In genomic region chr6:76418657-76419217, GRCh38 we compare ENCODE assay signal across 15 cellular contexts.
DNase-seq lines count a peak whose midpoint lies in the region; TF ChIP-seq lines count a peak whose summit lies in the region.
"Had no signal": no experiment of that assay in that cellular context is flagged by ENCODE, and none has a peak within 500 bp of the region (broad histone marks: within the 10 kb centered on the region; RNA-seq: fewer than 3 reads in every experiment).

No MANE protein-coding gene starts in this region.

- peaks cover 31% of the 10 kb centered on the region for H3K4me1 Mint-ChIP-seq in Calu3 (ENCODE audit: low read depth, unreplicated experiment)

- CTCF ChIA-PET in Calu3 (lab: Charles Lee): no interaction called here

- H3K9me3 Mint-ChIP-seq in Calu3 (ENCODE audit: low read depth, unreplicated experiment): no peaks in the 10 kb centered on the region

- intact Hi-C loops in Calu3 (cut with micrococcal nuclease; ENCODE audit: unreplicated experiment): no loop called here

- no peak for TF ChIP-seq CTCF in Calu3 (IDR thresholded peaks at IDR 0.05; ENCODE audit: unreplicated experiment)
- TF ChIP-seq CTCF in OCI-LY3 (IDR thresholded peaks at IDR 0.05; ENCODE audit: low read depth, low read length): no peak
- TF ChIP-seq CTCF in choroid plexus epithelial cell (conservative IDR thresholded peaks at IDR 0.05; ENCODE audit: low read depth, low read length): no peak

- H3K4me2 ChIP-seq in OCI-LY3 (ENCODE audit: low read length): no peak overlapping the region

- no TSS peak for BruUV-seq in Calu3 (replicated peaks; lab: Mats Ljungman, UMichigan)

- no peaks in the 10 kb centered on the region for H4K20me1 ChIP-seq in OCI-LY3 (ENCODE audit: insufficient read depth, low read length)

- peaks cover 14% of the 10 kb centered on the region for H3K4me1 ChIP-seq in OCI-LY3 (ENCODE audit: low read length)

- no peaks in the 10 kb centered on the region for H3K9me3 ChIP-seq in OCI-LY3 (ENCODE audit: insufficient read depth, low read length)
- H3K9me3 ChIP-seq: SJCRH30 had no signal

- H3K4me3 Mint-ChIP-seq in Calu3 (ENCODE audit: low read depth, unreplicated experiment): no peak overlapping the region
- H3K4me3 Mint-ChIP-seq: CD4-positive, alpha-beta T cell had no signal

- no peaks in the 10 kb centered on the region for H3K27me3 ChIP-seq in OCI-LY3 (ENCODE audit: low read depth, low read length)
- H3K27me3 ChIP-seq: SJCRH30 had no signal

- H2AFZ ChIP-seq in OCI-LY3 (ENCODE audit: low read depth, low read length): peak overlapping the region; percentile 7; the same call in 1 of the 2 replicates

- H3K27ac Mint-ChIP-seq in Calu3 (ENCODE audit: unreplicated experiment): no peak overlapping the region
- H3K27ac Mint-ChIP-seq: CD4-positive, alpha-beta T cell had no signal

- no peak overlapping the region for H3K27ac ChIP-seq in OCI-LY3 (ENCODE audit: low read length)
- H3K27ac ChIP-seq: RWPE1, SJCRH30 had no signal

- H3K4me3 ChIP-seq in OCI-LY3 (ENCODE audit: low read length) (no peak overlapping the region), choroid plexus epithelial cell (ENCODE audit: low read depth, low read length) (no peak overlapping the region)
- H3K4me3 ChIP-seq: SJCRH30 had no signal

- no peaks in the 10 kb centered on the region for H3K79me2 ChIP-seq in OCI-LY3 (ENCODE audit: low read length)

- no peaks in the 10 kb centered on the region for H3K36me3 Mint-ChIP-seq in Calu3 (ENCODE audit: insufficient read depth, unreplicated experiment)

- no peaks in the 10 kb centered on the region for H3K36me3 ChIP-seq in OCI-LY3 (replicated peaks; ENCODE audit: low read depth, low read length)
- H3K36me3 ChIP-seq: SJCRH30 had no signal

- DNase-seq in Calu3: peak; percentile 5
- peak; percentile 72 for DNase-seq in choroid plexus epithelial cell (ENCODE audit: low read depth)
- peak; percentile 4 for DNase-seq in myocyte (ENCODE audit: low read depth)
- no peak for DNase-seq in COR-L47 (lab: John Stamatoyannopoulos, UW)
- no peak for DNase-seq in AG20443 (ENCODE audit: low spot score)
- no peak for DNase-seq in DMS79 treated with DMSO at 0.1 percent for 48 hours (lab: John Stamatoyannopoulos, UW)
- DNase-seq: ACHN; CD4-positive, alpha-beta T cell; H7; MM.1S; NCI-H1105; NCI-H187 treated with DMSO at 0.1 percent for 48 hours had no signal

- no peaks in the 10 kb centered on the region for H3K27me3 Mint-ChIP-seq in Calu3 (ENCODE audit: unreplicated experiment)
- H3K27me3 Mint-ChIP-seq: CD4-positive, alpha-beta T cell had no signal

- no peak overlapping the region for H3K9ac ChIP-seq in OCI-LY3 (ENCODE audit: low read length)

Comparison
In these comparisons a context has a peak if more than half of its experiments do, and no peak if none do; other contexts are left out.
1. DNase-seq: peak in Calu3 (single experiment), choroid plexus epithelial cell (single experiment) and myocyte (single experiment); none in COR-L47 (single experiment), AG20443 (single experiment) and DMS79 treated with DMSO at 0.1 percent for 48 hours (single experiment).